Comparison of ENCODE assay signal across 8 cellular contexts in genomic region chr19:1651548-1652394, GRCh38. TPM values are rescaled to one million over a fixed set of nuclear protein-coding genes. Genes with fewer than 3 reads are reported as not detected.
DNase-seq lines count a peak whose midpoint lies in the region; ATAC-seq and TF ChIP-seq lines count a peak whose summit lies in the region.

No MANE protein-coding gene starts in this region.

- H3K27me3 Mint-ChIP-seq in dendritic cell treated with granulocyte-macrophage colony-stimulating factor and Interleukin-4, amounts not matched to agents 40 ng/mL and 50 ng/mL, for 4 days = peaks cover 2% of the 10 kb centered on the region

- POLR2A ChIA-PET in BJ (lab: Charles Lee) = no interaction called here

- DNase-seq in BJ (ENCODE audit: low read depth) = no peak
- peak; percentile 56 for DNase-seq in WERI-Rb-1
- peak; percentile 61 to 68 for DNase-seq in lung microvascular endothelial cell (ENCODE audit: low read depth in 2 of 2)
- no peak for DNase-seq in stomach
- no peak for DNase-seq in G401 (ENCODE audit: low spot score)

- TF ChIP-seq EP300 in stomach (IDR thresholded peaks at IDR 0.05) = no peak

- ATAC-seq in HG02642 (IDR thresholded peaks at IDR 0.05; ENCODE audit: poor library complexity, unreplicated experiment) (peak; percentile 1), HG03520 (IDR thresholded peaks at IDR 0.05; ENCODE audit: unreplicated experiment) (no peak)

- TF ChIP-seq CTCF in BJ (IDR thresholded peaks at IDR 0.05; ENCODE audit: insufficient read depth, low read depth, low read length) = no peak
- no peak for TF ChIP-seq CTCF in WERI-Rb-1 (IDR thresholded peaks at IDR 0.05; ENCODE audit: low read depth, low read length)
- no peak for TF ChIP-seq CTCF in stomach (IDR thresholded peaks at IDR 0.05)

- H3K9me3 ChIP-seq in WERI-Rb-1 (ENCODE audit: severe bottlenecking) (no peaks in the 10 kb centered on the region), stomach (no peaks in the 10 kb centered on the region)

- peaks cover 45% of the 10 kb centered on the region for H3K4me1 Mint-ChIP-seq in dendritic cell treated with granulocyte-macrophage colony-stimulating factor and Interleukin-4, amounts not matched to agents 40 ng/mL and 50 ng/mL, for 4 days (ENCODE audit: low read depth)

- in situ Hi-C loops in G401 (cut with HindIII; ENCODE audit: low sequenced_read_pairs) = no loop called here

- peak overlapping the region; percentile 78 for H3K4me3 ChIP-seq in BJ (ENCODE audit: low read depth, low read length)
- H3K4me3 ChIP-seq in WERI-Rb-1 (ENCODE audit: low read depth, low read length) = peak overlapping the region; percentile 84
- H3K4me3 ChIP-seq in stomach = peak overlapping the region; percentile 76 to 95 (median 88)

- H3K4me3 Mint-ChIP-seq in dendritic cell treated with granulocyte-macrophage colony-stimulating factor and Interleukin-4, amounts not matched to agents 40 ng/mL and 50 ng/mL, for 4 days = peak overlapping the region; percentile 82

- intact Hi-C loops in dendritic cell treated with granulocyte-macrophage colony-stimulating factor and Interleukin-4, amounts not matched to agents 40 ng/mL and 50 ng/mL, for 4 days (cut with micrococcal nuclease) = loop anchor here (2.0 kb wide), 1 partner anchor 17 kb away; no protein-coding TSS in a partner anchor
- intact Hi-C loops in stomach (cut with DNase I; ENCODE audit: low total_unique reads) = no loop called here

- H3K36me3 ChIP-seq in BJ (ENCODE audit: control insufficient read depth, insufficient read depth, low read length) (peaks cover 13% of the 10 kb centered on the region), WERI-Rb-1 (peaks cover 37% of the 10 kb centered on the region), stomach (peaks cover under 1 to 31% (median 23%) of the 10 kb centered on the region in 4 donors)

- 0 to 4% (median 1%) methylated on average over 13 to 109 of the region's 118 CpGs for WGBS in stomach, 5 donors

- CTCF ChIA-PET in BJ (lab: Yijun Ruan, JAX) = interaction anchor here (3.4 to 4.2 kb wide), 2 partner anchors 21 kb away, joined by 12 to 15 read pairs; no protein-coding TSS in a partner anchor

- H3K27ac ChIP-seq in WERI-Rb-1 = peak overlapping the region; percentile 99
- H3K27ac ChIP-seq in stomach = peak overlapping the region; percentile 69 to 94 (median 87)

- H3K9me3 Mint-ChIP-seq in dendritic cell treated with granulocyte-macrophage colony-stimulating factor and Interleukin-4, amounts not matched to agents 40 ng/mL and 50 ng/mL, for 4 days = no peaks in the 10 kb centered on the region

- H3K27me3 ChIP-seq in BJ (ENCODE audit: control insufficient read depth, insufficient read depth, low read length) = no peaks in the 10 kb centered on the region
- H3K27me3 ChIP-seq in WERI-Rb-1 (ENCODE audit: insufficient read depth, low read depth, severe bottlenecking) = no peaks in the 10 kb centered on the region
- H3K27me3 ChIP-seq in stomach = peaks cover 0 to 5% (median 0%) of the 10 kb centered on the region in 3 donors

- peaks cover 44% of the 10 kb centered on the region for H3K36me3 Mint-ChIP-seq in dendritic cell treated with granulocyte-macrophage colony-stimulating factor and Interleukin-4, amounts not matched to agents 40 ng/mL and 50 ng/mL, for 4 days (ENCODE audit: low read depth)

- H3K4me1 ChIP-seq in stomach = peaks cover 21 to 49% (median 35%) of the 10 kb centered on the region in 4 donors

- H3K27ac Mint-ChIP-seq in dendritic cell treated with granulocyte-macrophage colony-stimulating factor and Interleukin-4, amounts not matched to agents 40 ng/mL and 50 ng/mL, for 4 days = peak overlapping the region; percentile 64

- no peak for TF ChIP-seq POLR2A in stomach (IDR thresholded peaks at IDR 0.05)

RNA-seq across cellular contexts. Expression of gene TCF3, which starts 0.6 kb away (rescaled TPM):
- polyA plus RNA-seq in BJ (2011; rRNA removed) = 32.6 and 49.8 TPM in 2 replicates
- 16.8 and 20.7 TPM in 2 replicates for polyA minus RNA-seq in BJ (2011; rRNA and poly(A)+ RNA removed)
- total RNA-seq in lung microvascular endothelial cell = 47.9 and 48.6 TPM in 2 replicates
- 10 to 100 TPM; 12.8 to 90.2 (median 34.8) TPM for total RNA-seq in stomach
- polyA plus RNA-seq in stomach = 10 to 100 TPM; 30.2 to 34.6 (median 33.7) TPM
- total RNA-seq in G401 (2014; rRNA removed; shearing (Covaris generic)) = 171 and 220 TPM in 2 replicates

RNA-seq across cellular contexts. Expression of gene UQCR11, which starts 46.5 kb away (rescaled TPM):
- polyA plus RNA-seq in BJ (2011; rRNA removed) (177 and 213 TPM in 2 replicates), stomach (100 to 1,000 TPM; 140 to 217 (median 191) TPM)
- 20.0 and 30.9 TPM in 2 replicates for polyA minus RNA-seq in BJ (2011; rRNA and poly(A)+ RNA removed)
- total RNA-seq in lung microvascular endothelial cell (127 and 151 TPM in 2 replicates), stomach (100 to 1,000 TPM in 3 of 5 donors, 10 to 100 TPM in 2; 32.2 to 659 (median 151) TPM)
- total RNA-seq in G401 (2014; rRNA removed; shearing (Covaris generic)) = 141 and 200 TPM in 2 replicates

RNA-seq across cellular contexts. Expression of gene MBD3, which starts 59.1 kb away (rescaled TPM):
- 38.9 and 53.4 TPM in 2 replicates for polyA plus RNA-seq in BJ (2011; rRNA removed)
- 17.4 and 26.7 TPM in 2 replicates for polyA minus RNA-seq in BJ (2011; rRNA and poly(A)+ RNA removed)
- total RNA-seq in lung microvascular endothelial cell = 46.0 and 79.4 TPM in 2 replicates
- 100 to 1,000 TPM in 1 of 5 donors, 10 to 100 TPM in 4; 39.8 to 154 (median 46.2) TPM for total RNA-seq in stomach
- 100 to 1,000 TPM in 1 of 3 donors, 10 to 100 TPM in 2; 53.2 to 107 (median 61.6) TPM for polyA plus RNA-seq in stomach
- total RNA-seq in G401 (2014; rRNA removed; shearing (Covaris generic)) = 164 and 166 TPM in 2 replicates

Comparison
In these comparisons a context has a peak if more than half of its experiments do, and no peak if none do; other contexts are left out.
1. DNase-seq: peak in WERI-Rb-1 (single experiment) and lung microvascular endothelial cell (2 of 2); none in BJ (single experiment), stomach (single experiment) and G401 (single experiment).
2. Peak in every context shown above with its lines, with median percentiles within 50 percentile points of each other: H3K4me3 ChIP-seq.